In the genomic region with DNA sequence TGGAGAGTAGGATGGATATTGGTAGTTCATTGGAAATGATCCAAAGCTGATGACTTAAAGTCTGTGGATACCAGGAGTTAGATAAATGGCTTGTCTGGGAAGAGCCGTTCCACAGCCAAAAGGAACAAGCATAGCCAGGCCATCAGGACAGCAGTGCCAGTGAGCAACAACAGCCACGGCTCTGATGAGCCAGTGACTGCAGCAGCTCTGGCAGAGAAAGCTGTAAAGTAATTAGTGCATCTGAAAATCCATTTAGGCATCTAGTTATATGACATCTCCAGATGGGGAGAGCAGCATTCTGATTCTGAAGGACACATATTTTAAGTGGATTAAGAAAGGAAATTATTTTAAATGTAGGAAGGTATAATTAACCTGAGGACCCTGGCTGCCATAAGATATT, we compare ENCODE assay signal across 24 cellular contexts.
"Had no signal": no experiment of that assay in that cellular context is flagged by ENCODE, and none has a peak within 500 bp of the region (broad histone marks: within the 10 kb centered on the region; RNA-seq: fewer than 3 reads in every experiment).

No MANE protein-coding gene starts in this region.

- H3K4me3 ChIP-seq: adrenal gland, breast epithelium, lower lobe of right lung, pancreas, thoracic aorta, upper lobe of right lung had no signal

- H3K36me3 ChIP-seq: adrenal gland, breast epithelium, lower lobe of right lung, neutrophil, pancreas, thoracic aorta, upper lobe of right lung, WERI-Rb-1 had no signal

- H3K27ac ChIP-seq: breast epithelium, lower lobe of right lung, neutrophil, pancreas, thoracic aorta, upper lobe of right lung, WERI-Rb-1 had no signal

- H3K4me1 ChIP-seq: adrenal gland, breast epithelium, lower lobe of right lung, pancreas, upper lobe of right lung had no signal

- H3K9me3 ChIP-seq: adrenal gland, breast epithelium, lower lobe of right lung, neutrophil, pancreas, thoracic aorta, upper lobe of right lung had no signal

- H3K27me3 ChIP-seq: adrenal gland, breast epithelium, neutrophil, pancreas, upper lobe of right lung had no signal

- DNase-seq: activated CD4-positive, alpha-beta T cell treated with anti-CD3 and anti-CD28 coated beads for 1 hour; activated CD4-positive, alpha-beta T cell treated with anti-CD3 and anti-CD28 coated beads, Interleukin-2, amount 50 U/mL, for 48 hours; activated gamma-delta T cell treated with Interleukin-2 at 50 U/mL for 16 hours; activated T-cell treated with anti-CD3 and anti-CD28 coated beads for 4 hours; cerebellar nuclear complex; cortex of kidney; erythroblast; foreskin melanocyte; glutamatergic neuron; hippocampal formation; left colon; lower lobe of right lung; pancreas; stimulated activated CD4-positive, alpha-beta T cell treated with anti-CD3 and anti-CD28 coated beads, Interleukin-4, amount 100 ng/mL, for 24 hours; upper lobe of right lung; WERI-Rb-1 had no signal

- ATAC-seq: activated naive CD4-positive, alpha-beta T cell treated with anti-CD3 and anti-CD28 coated beads, Interleukin-2, amount 50 U/mL, for 72 hours; left colon; lower lobe of right lung; natural killer cell treated with Interleukin-12 subunit alpha and Interleukin-12 subunit beta and Interleukin-15 and Interleukin-18, amount 100 ng/mL, for 72 hours; pancreas; sciatic nerve; stimulated activated memory B cell treated with anti-CD40 and anti-IgM and Interleukin-4, amounts not matched to agents 10 μg/mL and 1 μg/mL and 100 μg/mL, for 72 hours; upper lobe of right lung had no signal
